9 cellular contexts compared by ENCODE assay signal in the genomic region with DNA sequence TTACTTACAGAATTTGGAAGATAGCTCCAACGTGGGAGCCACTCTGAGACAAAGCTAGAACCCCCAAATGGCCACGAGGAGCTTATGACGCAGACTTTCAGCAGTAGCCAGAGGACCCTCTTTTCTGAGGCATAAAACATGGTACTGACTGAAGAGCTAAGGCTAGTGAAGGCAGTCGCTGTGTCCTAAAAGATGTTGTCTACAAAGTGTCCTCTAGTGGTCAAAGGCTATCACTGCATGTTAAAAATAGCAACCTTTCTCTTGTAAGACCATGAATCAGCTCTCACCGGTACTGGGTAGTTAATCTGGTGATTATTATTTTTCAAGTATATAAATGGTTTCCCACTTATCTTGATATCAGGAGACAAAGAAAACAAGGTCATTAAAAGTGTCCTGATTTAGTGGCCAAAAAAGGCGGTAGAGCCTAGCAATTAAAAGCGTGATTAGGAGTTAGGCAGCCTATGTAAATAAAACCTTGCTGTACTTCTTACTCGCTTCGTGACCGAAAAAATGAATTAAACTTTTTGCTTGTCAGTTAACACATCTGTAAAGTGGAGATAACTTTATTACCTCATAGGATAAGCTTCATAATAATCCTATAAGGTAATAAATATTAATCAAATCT. TPM values are rescaled to one million over a fixed set of nuclear protein-coding genes. Genes with fewer than 3 reads are reported as not detected.
DNase-seq lines count a peak whose midpoint lies in the region; ATAC-seq and TF ChIP-seq lines count a peak whose summit lies in the region.
"Had no signal": no experiment of that assay in that cellular context is flagged by ENCODE, and none has a peak within 500 bp of the region (broad histone marks: within the 10 kb centered on the region; RNA-seq: fewer than 3 reads in every experiment).

No MANE protein-coding gene starts in this region.

- H3K9me3 ChIP-seq in CD4-positive, alpha-beta T cell (ENCODE audit: control insufficient read depth, low read length) = no peaks in the 10 kb centered on the region
- H3K9me3 ChIP-seq in T-helper 17 cell (ENCODE audit: control insufficient read depth, low read length, poor library complexity, severe bottlenecking) (no peaks in the 10 kb centered on the region), psoas muscle (no peaks in the 10 kb centered on the region)

- H3K27me3 ChIP-seq in CD4-positive, alpha-beta T cell (ENCODE audit: control insufficient read depth, insufficient read depth, low read length) = peaks cover 3% of the 10 kb centered on the region
- H3K27me3 ChIP-seq in foreskin keratinocyte (no peaks in the 10 kb centered on the region), psoas muscle (ENCODE audit: insufficient read depth in 3 of 3, low read length in 2 of 3) (no peaks in the 10 kb centered on the region)

- CTCF ChIA-PET in CD4-positive, alpha-beta T cell (lab: Charles Lee) = interaction anchor here (0.5 to 1.6 kb wide), 6 partner anchors 9 to 355 kb away, joined by 3 to 4 read pairs (median 3); no protein-coding TSS in a partner anchor

- intact Hi-C loops in CD4-positive, alpha-beta T cell (cut with DNase I, micrococcal nuclease) = no loop called here
- intact Hi-C loops in psoas muscle (cut with DNase I) = loop anchor here (10.0 kb wide), 3 partner anchors 178 to 658 kb away; no protein-coding TSS in a partner anchor

- H3K4me1 ChIP-seq in foreskin keratinocyte (no peaks in the 10 kb centered on the region), psoas muscle (no peaks in the 10 kb centered on the region)

- H3K27ac Mint-ChIP-seq in CD4-positive, alpha-beta T cell = no peak overlapping the region
- no peak overlapping the region for H3K27ac Mint-ChIP-seq in T-helper 17 cell

- H3K4me3 Mint-ChIP-seq in CD4-positive, alpha-beta T cell = no peak overlapping the region
- no peak overlapping the region for H3K4me3 Mint-ChIP-seq in T-helper 17 cell

- H3K27ac ChIP-seq in CD4-positive, alpha-beta T cell (ENCODE audit: low read depth, low read length) = no peak overlapping the region
- H3K27ac ChIP-seq in foreskin keratinocyte = no peak overlapping the region
- no peak overlapping the region for H3K27ac ChIP-seq in psoas muscle
- H3K27ac ChIP-seq: skin epidermis had no signal

- H3K4me3 ChIP-seq in psoas muscle = no peak overlapping the region
- H3K4me3 ChIP-seq: skin epidermis had no signal

- peaks cover 19% of the 10 kb centered on the region for H3K27me3 Mint-ChIP-seq in CD4-positive, alpha-beta T cell
- peaks cover 5% of the 10 kb centered on the region for H3K27me3 Mint-ChIP-seq in T-helper 17 cell

- H3K36me3 Mint-ChIP-seq in CD4-positive, alpha-beta T cell (ENCODE audit: low read depth) = no peaks in the 10 kb centered on the region
- peaks cover 3% of the 10 kb centered on the region for H3K36me3 Mint-ChIP-seq in T-helper 17 cell (ENCODE audit: low read depth)

- H3K9me3 Mint-ChIP-seq in CD4-positive, alpha-beta T cell = no peaks in the 10 kb centered on the region

- TF ChIP-seq CTCF in CD4-positive, alpha-beta T cell (IDR thresholded peaks at IDR 0.05) = peak; percentile 65
- peak; percentile 83 for TF ChIP-seq CTCF in foreskin keratinocyte (conservative IDR thresholded peaks at IDR 0.05)
- peak; percentile 76 for TF ChIP-seq CTCF in psoas muscle (IDR thresholded peaks at IDR 0.05)

- H3K36me3 ChIP-seq in psoas muscle (ENCODE audit: insufficient read depth in 1 of 2, low read depth in 1 of 2) = no peaks in the 10 kb centered on the region

- ATAC-seq in CD4-positive, alpha-beta T cell (ENCODE audit: poor library complexity) = no peak
- ATAC-seq in GM18873 (IDR thresholded peaks at IDR 0.05; ENCODE audit: low FRiP score, unreplicated experiment) (peak; percentile 90), HG03025 (IDR thresholded peaks at IDR 0.05; ENCODE audit: low FRiP score, unreplicated experiment) (peak; percentile 95), T-helper 17 cell (peak; percentile 49), foreskin keratinocyte (peak; percentile 97), psoas muscle (peak; percentile 79 to 99 (median 90))

- no peak for DNase-seq in CD4-positive, alpha-beta T cell
- DNase-seq in NCI-H1694 (lab: John Stamatoyannopoulos, UW) (peak; percentile 9), T-helper 17 cell (no peak), foreskin keratinocyte (peak; percentile 33 to 73), psoas muscle (no peak)
- no peak for DNase-seq in activated naive CD4-positive, alpha-beta T cell treated with Interleukin-2 at 50 U/mL for 16 hours

- POLR2A ChIA-PET in CD4-positive, alpha-beta T cell (lab: Charles Lee) = no interaction called here

- 46 to 50% (median 49%) methylated on average over 10 of the region's 10 CpGs for WGBS in psoas muscle, 3 donors

- H3K4me1 Mint-ChIP-seq in CD4-positive, alpha-beta T cell (ENCODE audit: low read depth) = no peaks in the 10 kb centered on the region
- H3K4me1 Mint-ChIP-seq in T-helper 17 cell = no peaks in the 10 kb centered on the region

RNA-seq across cellular contexts. Expression of gene LGR5, which starts 47.0 kb away (rescaled TPM):
- not detected for total RNA-seq in CD4-positive, alpha-beta T cell
- not detected for total RNA-seq in T-helper 17 cell
- total RNA-seq in foreskin keratinocyte = not detected in 2 replicates
- polyA plus RNA-seq in foreskin keratinocyte = not detected in 2 replicates
- 1 to 10 TPM; 1.7 to 6.4 (median 4.8) TPM for total RNA-seq in psoas muscle
- polyA plus RNA-seq in psoas muscle = 10 to 100 TPM in 1 of 3 donors, 1 to 10 TPM in 1, under 1 TPM in 1; 0.04 to 19.5 (median 8.7) TPM

Comparison
In these comparisons a context has a peak if more than half of its experiments do, and no peak if none do; other contexts are left out.
1. DNase-seq: peak in NCI-H1694 (single experiment) and foreskin keratinocyte (2 of 2); none in CD4-positive, alpha-beta T cell (0 of 10), T-helper 17 cell (0 of 3), psoas muscle (0 of 2) and activated naive CD4-positive, alpha-beta T cell treated with Interleukin-2 at 50 U/mL for 16 hours (single experiment).
2. intact Hi-C loops: an anchor here in psoas muscle (10.0 kb wide); none called in CD4-positive, alpha-beta T cell.
3. Peak in every context shown above with its lines, with median percentiles within 50 percentile points of each other: CTCF ChIP-seq.